In the genomic region with DNA sequence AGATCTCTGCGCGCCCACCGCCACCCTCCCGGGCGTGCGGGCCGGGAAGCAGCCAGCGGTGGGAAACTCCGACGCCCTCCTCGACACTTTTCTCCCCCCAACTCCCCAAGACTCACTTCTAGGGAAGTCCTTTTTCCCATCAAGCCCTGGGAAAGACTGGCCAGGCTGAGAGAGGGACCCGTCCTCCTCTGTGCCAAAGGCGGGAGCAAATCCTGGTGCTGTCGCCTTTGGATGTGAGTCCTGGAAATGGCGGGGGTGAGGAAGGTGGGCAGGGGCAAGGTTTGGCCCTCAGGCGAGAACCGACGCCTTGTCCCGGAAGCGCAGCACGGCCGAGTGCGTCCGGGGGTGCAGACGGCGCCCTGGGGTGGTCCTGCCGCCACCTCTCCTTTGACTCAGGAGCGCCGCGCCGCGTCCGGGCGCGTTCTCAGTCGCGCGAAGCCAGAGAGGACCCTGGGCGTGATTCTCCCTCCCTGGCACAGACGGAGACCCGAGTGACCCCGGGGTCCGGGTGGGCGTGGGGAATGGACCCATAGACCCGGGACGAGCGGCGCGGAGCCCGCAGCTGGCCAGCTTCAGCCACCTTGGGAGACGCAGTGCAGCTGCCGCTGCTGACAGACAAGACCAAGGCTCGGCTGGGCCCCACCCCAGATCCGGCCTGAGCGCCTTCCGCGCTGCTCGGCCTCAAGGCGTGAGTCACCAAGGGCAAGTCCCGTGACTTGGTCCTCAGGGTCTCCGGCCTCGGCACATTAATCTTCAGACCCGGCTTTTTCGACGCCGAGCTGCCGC, we compare ENCODE assay signal across 8 cellular contexts. TPM values are rescaled to one million over a fixed set of nuclear protein-coding genes. Genes with fewer than 3 reads are reported as not detected.
DNase-seq lines count a peak whose midpoint lies in the region; ATAC-seq and TF ChIP-seq lines count a peak whose summit lies in the region.

No MANE protein-coding gene starts in this region.

- H3K4me3 ChIP-seq in cardiac fibroblast (replicated peaks in 1 of 2; ENCODE audit: low read depth in 2 of 2, low read length in 2 of 2) (peak overlapping the region; percentile 67 to 69), kidney epithelial cell (ENCODE audit: low read depth, low read length) (peak overlapping the region; percentile 47)

- peak; percentile 34 for TF ChIP-seq CTCF in cardiac fibroblast (IDR thresholded peaks at IDR 0.05; ENCODE audit: low read depth, low read length)
- peak; percentile 42 for TF ChIP-seq CTCF in kidney epithelial cell (IDR thresholded peaks at IDR 0.05; ENCODE audit: insufficient read depth, low read length, poor library complexity, severe bottlenecking)

- ATAC-seq in HG02884 (IDR thresholded peaks at IDR 0.05; ENCODE audit: unreplicated experiment), result peak; percentile 34

- H3K27me3 ChIP-seq in kidney epithelial cell (ENCODE audit: control insufficient read depth, insufficient read depth, low read length), result peaks cover 43% of the 10 kb centered on the region

- DNase-seq in activated effector memory CD4-positive, alpha-beta T cell treated with anti-CD3 and anti-CD28 coated beads, Interleukin-2, amount 50 U/mL, for 16 hours, result peak; percentile 82
- DNase-seq in activated effector memory CD4-positive, alpha-beta T cell treated with Interleukin-2 at 50 U/mL for 16 hours, result no peak
- peak; percentile 90 to 92 for DNase-seq in cardiac fibroblast (ENCODE audit: low read depth in 2 of 2)
- peak; percentile 58 for DNase-seq in kidney epithelial cell (ENCODE audit: low read depth)
- peak; percentile 21 to 45 for DNase-seq in stimulated activated CD4-positive, alpha-beta T cell treated with anti-CD3 and anti-CD28 coated beads, Interleukin-4, amount 100 ng/mL, for 4 hours
- DNase-seq in T-helper 9 cell, result no peak

- TF ChIP-seq POLR2A in Raji (IDR thresholded peaks at IDR 0.05; ENCODE audit: insufficient read depth, low read depth, low read length), result peak; percentile 46; the same call in 1 of the 2 replicates

- no peaks in the 10 kb centered on the region for H3K36me3 ChIP-seq in kidney epithelial cell (ENCODE audit: control insufficient read depth, insufficient read depth, low read length)

RNA-seq across cellular contexts. Expression of a gene that starts 3.5 kb away (rescaled TPM):
- total RNA-seq in kidney epithelial cell, result 1.9 and 3.4 TPM in 2 replicates

RNA-seq across cellular contexts. Expression of a gene that starts 4.6 kb away (rescaled TPM):
- 17.1 and 19.3 TPM in 2 replicates for total RNA-seq in kidney epithelial cell

RNA-seq across cellular contexts. Expression of a gene that starts 11.3 kb away (rescaled TPM):
- total RNA-seq in kidney epithelial cell, result 0.27 TPM in 1 of 2 replicates, not detected in the other

RNA-seq across cellular contexts. Expression of a gene that starts 20.0 kb away (rescaled TPM):
- total RNA-seq in kidney epithelial cell, result 19.1 and 20.3 TPM in 2 replicates

RNA-seq across cellular contexts. Expression of a gene that starts 20.1 kb away (rescaled TPM):
- total RNA-seq in kidney epithelial cell, result 4.4 and 9.5 TPM in 2 replicates

Comparison
In these comparisons a context has a peak if more than half of its experiments do, and no peak if none do; other contexts are left out.
1. DNase-seq: peak in activated effector memory CD4-positive, alpha-beta T cell treated with anti-CD3 and anti-CD28 coated beads, Interleukin-2, amount 50 U/mL, for 16 hours (single experiment), cardiac fibroblast (2 of 2), kidney epithelial cell (single experiment) and stimulated activated CD4-positive, alpha-beta T cell treated with anti-CD3 and anti-CD28 coated beads, Interleukin-4, amount 100 ng/mL, for 4 hours (2 of 2); none in activated effector memory CD4-positive, alpha-beta T cell treated with Interleukin-2 at 50 U/mL for 16 hours (single experiment) and T-helper 9 cell (single experiment).